ENCODE assay signal across 8 cellular contexts in the genomic region with DNA sequence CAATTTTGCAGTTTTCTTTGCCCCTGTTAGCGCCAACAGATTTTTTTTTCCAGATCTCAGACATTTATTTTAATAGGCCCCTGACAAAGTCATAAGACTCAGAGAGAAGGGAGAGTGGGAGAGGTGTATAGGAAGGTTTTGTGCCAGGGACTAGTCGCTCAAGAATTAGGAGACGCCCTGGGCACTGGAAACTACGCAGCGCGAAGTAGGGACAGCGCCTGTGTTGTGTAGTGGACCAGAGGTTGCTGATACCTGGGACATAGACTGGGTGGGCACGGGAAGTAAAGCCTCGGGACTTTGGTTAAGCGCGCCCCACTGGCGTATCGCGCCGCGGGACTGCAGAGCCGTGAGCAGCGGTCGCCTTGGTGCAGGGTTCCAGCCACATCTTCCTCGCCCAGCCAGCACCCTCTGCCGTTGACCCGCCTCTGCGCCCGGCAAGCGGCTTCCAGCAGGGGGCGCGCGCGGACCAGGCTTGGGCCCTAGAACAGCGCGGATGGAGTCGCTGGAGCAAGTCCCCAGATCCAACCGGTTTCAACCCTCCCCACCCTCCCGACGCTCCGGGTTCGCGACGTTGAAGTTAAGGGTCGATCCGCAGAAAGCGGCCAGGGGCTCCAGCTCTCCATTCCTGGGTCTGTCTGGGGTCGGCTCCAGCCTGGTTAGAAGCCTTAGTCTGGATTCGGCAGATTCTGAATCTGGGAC. TPM values are rescaled to one million over a fixed set of nuclear protein-coding genes. Genes with fewer than 3 reads are reported as not detected.
A peak's percentile ranks its signal among the peaks of the same experiment; 100 is the strongest.
DNase-seq lines count a peak whose midpoint lies in the region; ATAC-seq, FAIRE-seq and TF ChIP-seq lines count a peak whose summit lies in the region.

No MANE protein-coding gene starts in this region.

- no peak overlapping the region for H3K4me3 Mint-ChIP-seq in activated CD8-positive, alpha-beta memory T cell treated with anti-CD3 and anti-CD28 coated beads, Interleukin-2, amount 10 ng/mL, durations not matched to agents 7 days and 5 days

- no peaks in the 10 kb centered on the region for H3K9me3 Mint-ChIP-seq in activated CD8-positive, alpha-beta memory T cell treated with anti-CD3 and anti-CD28 coated beads, Interleukin-2, amount 10 ng/mL, durations not matched to agents 7 days and 5 days (ENCODE audit: low read depth)

- H2BK15ac ChIP-seq in H1 (ENCODE audit: low read length): 0 out of 2 replicates have a peak overlapping the region, but pooled peaks have one; percentile 46

- no peaks in the 10 kb centered on the region for H3K79me2 ChIP-seq in H1 (ENCODE audit: control insufficient read depth in 1 of 2, insufficient read depth in 2 of 2, low read length in 2 of 2)

- no peak overlapping the region for H4K8ac ChIP-seq in H1 (ENCODE audit: extremely low read depth, insufficient read depth, low read length)

- POLR2A ChIA-PET in H1 (lab: Charles Lee; ENCODE audit: partially characterized antibody): interaction anchor here (1.1 to 1.5 kb wide), 2 partner anchors 80 to 180 kb away, joined by 3 to 8 read pairs; no protein-coding TSS in a partner anchor

- 20% methylated on average over 29 of the region's 44 CpGs; no CpG with 5 or more reads in 1 of the 2 experiments for WGBS in H1 (ENCODE audit: extremely low coverage in 1 of 2, insufficient coverage in 1 of 2, insufficient read length in 1 of 2, insufficient replicate concordance in 2 of 2, low coverage in 1 of 2, low lambda C conversion rate in 2 of 2, missing lambda C conversion rate in 1 of 2), 2 experiments

- DNase-seq in DMS114 treated with DMSO at 0.1 percent for 48 hours (lab: John Stamatoyannopoulos, UW; ENCODE audit: unreplicated experiment) (peak; percentile 90), HS-27A (ENCODE audit: low read depth) (peak; percentile 61), NOMO-1 (lab: John Stamatoyannopoulos, UW; ENCODE audit: unreplicated experiment in 2 of 2) (peak; percentile 64 to 79), H1 (ENCODE audit: low read depth in 1 of 2, low spot score in 2 of 2) (peak; percentile 78 to 100), mesenteric fat pad (ENCODE audit: low spot score) (peak; percentile 95)
- DNase-seq in activated CD8-positive, alpha-beta memory T cell treated with anti-CD3 and anti-CD28 coated beads, Interleukin-2, amount 10 ng/mL, durations not matched to agents 7 days and 5 days: peak; percentile 89
- DNase-seq in stimulated activated CD8-positive, alpha-beta memory T cell treated with anti-CD3 and anti-CD28 coated beads, Interleukin-12 subunit alpha, Interleukin-12 subunit beta, amount 100 ng/mL, for 4 hours (ENCODE audit: low read depth): peak; percentile 64

- TF ChIP-seq RAD21 in H1 (IDR thresholded peaks at IDR 0.05 in 1 of 2, conservative IDR thresholded peaks at IDR 0.05 in 1 of 2; ENCODE audit: low read depth in 2 of 2, low read length in 2 of 2): peak; percentile 96 to 99

- H3K4me1 ChIP-seq in H1 (replicated peaks in 1 of 4; ENCODE audit: control insufficient read depth in 3 of 4, insufficient read depth in 4 of 4, low read length in 3 of 4): peaks cover 2 to 55% (median 42%) of the 10 kb centered on the region in 4 experiments

- H2BK120ac ChIP-seq in H1 (replicated peaks; ENCODE audit: low read depth, low read length): no peak overlapping the region

- no peak overlapping the region for H3K23ac ChIP-seq in H1 (ENCODE audit: insufficient read length)

- no peak overlapping the region for H3K4ac ChIP-seq in H1 (replicated peaks; ENCODE audit: insufficient read length, low read depth, low read length)

- TF ChIP-seq EP300 in H1 (IDR thresholded peaks at IDR 0.05; ENCODE audit: borderline replicate concordance in 1 of 2, low read depth in 2 of 2, low read length in 2 of 2): no peak

- peak overlapping the region in 3 of 4 experiments; percentile 26 to 57 (median 36); a peak in 7 of 8 replicates for H3K4me3 ChIP-seq in H1 (ENCODE audit: extremely low read depth in 1 of 4, insufficient read depth in 2 of 4, low read depth in 3 of 4, low read length in 4 of 4)

- TF ChIP-seq POLR2A in H1 (IDR thresholded peaks at IDR 0.05; ENCODE audit: control extremely low read depth in 1 of 2, low read depth in 2 of 2, low read length in 2 of 2): no peak

- no peak overlapping the region for H2BK5ac ChIP-seq in H1 (ENCODE audit: low read depth, low read length)

- H3K27me3 Mint-ChIP-seq in activated CD8-positive, alpha-beta memory T cell treated with anti-CD3 and anti-CD28 coated beads, Interleukin-2, amount 10 ng/mL, durations not matched to agents 7 days and 5 days: peaks cover 81% of the 10 kb centered on the region

- H3K27ac ChIP-seq in H1 (ENCODE audit: low read depth, low read length): no peak overlapping the region

- H3K56ac ChIP-seq in H1 (replicated peaks; ENCODE audit: insufficient read length, low read depth, low read length): no peak overlapping the region

- H3K9me3 ChIP-seq in H1 (ENCODE audit: insufficient read depth in 2 of 2, low read depth in 1 of 2, low read length in 1 of 2): no peaks in the 10 kb centered on the region

- peak; percentile 95 for ATAC-seq in activated CD8-positive, alpha-beta memory T cell treated with anti-CD3 and anti-CD28 coated beads, Interleukin-2, amount 10 ng/mL, durations not matched to agents 7 days and 5 days
- ATAC-seq in HG03135 (IDR thresholded peaks at IDR 0.05; ENCODE audit: unreplicated experiment): no peak

- no peak overlapping the region for H2AK5ac ChIP-seq in H1 (ENCODE audit: low read depth, low read length)

- peak overlapping the region; percentile 57; the same call in 1 of the 2 replicates for H2BK20ac ChIP-seq in H1 (ENCODE audit: low read length)

- H3K18ac ChIP-seq in H1 (ENCODE audit: extremely low read depth, low read length): no peak overlapping the region; the same call in 1 of the 2 replicates

- CTCF ChIA-PET in activated CD8-positive, alpha-beta memory T cell treated with anti-CD3 and anti-CD28 coated beads, Interleukin-2, amount 10 ng/mL, durations not matched to agents 7 days and 5 days (lab: Charles Lee): interaction anchor here (1.0 to 3.3 kb wide), 10 partner anchors 79 to 202 kb away, joined by 3 to 25 read pairs (median 5); no protein-coding TSS in a partner anchor
- CTCF ChIA-PET in H1 (lab: Charles Lee; ENCODE audit: partially characterized antibody): interaction anchor here (0.7 to 4.5 kb wide), 26 partner anchors 14 to 502 kb away, joined by 3 to 65 read pairs (median 5); partner anchors contain the start of gene STRA6

- no peak overlapping the region for H3K27ac Mint-ChIP-seq in activated CD8-positive, alpha-beta memory T cell treated with anti-CD3 and anti-CD28 coated beads, Interleukin-2, amount 10 ng/mL, durations not matched to agents 7 days and 5 days

- H3K79me1 ChIP-seq in H1 (ENCODE audit: low read depth, low read length): no peaks in the 10 kb centered on the region; the same call in 1 of the 2 replicates

- peaks cover 13% of the 10 kb centered on the region for H3K4me1 Mint-ChIP-seq in activated CD8-positive, alpha-beta memory T cell treated with anti-CD3 and anti-CD28 coated beads, Interleukin-2, amount 10 ng/mL, durations not matched to agents 7 days and 5 days

- H3K4me2 ChIP-seq in H1 (ENCODE audit: insufficient read depth in 1 of 2, low read depth in 2 of 2, low read length in 2 of 2): peak overlapping the region; percentile 83 to 86

- peaks cover 49 to 64% (median 57%) of the 10 kb centered on the region in 4 experiments for H3K27me3 ChIP-seq in H1 (replicated peaks in 1 of 4; ENCODE audit: control insufficient read depth in 3 of 4, extremely low read depth in 1 of 4, insufficient read depth in 3 of 4, low read length in 3 of 4)

- H2BK12ac ChIP-seq in H1 (ENCODE audit: low read depth, low read length): no peak overlapping the region; the same call in 1 of the 2 replicates

- H3K36me3 ChIP-seq in H1 (ENCODE audit: control insufficient read depth in 2 of 4, insufficient read depth in 4 of 4, low read length in 3 of 4): no peaks in the 10 kb centered on the region

- H4K5ac ChIP-seq in H1 (ENCODE audit: insufficient read length, low read depth, low read length): no peak overlapping the region

- peaks cover 7 to 11% of the 10 kb centered on the region in 2 experiments for H4K20me1 ChIP-seq in H1 (replicated peaks in 1 of 2; ENCODE audit: control insufficient read depth in 1 of 2, insufficient read depth in 2 of 2, low read length in 2 of 2)

- no peak overlapping the region for H4K91ac ChIP-seq in H1 (replicated peaks; ENCODE audit: insufficient read length, low read length)

- no peak overlapping the region for H3K14ac ChIP-seq in H1 (ENCODE audit: insufficient read length)

- TF ChIP-seq CTCF in H1 (IDR thresholded peaks at IDR 0.05; ENCODE audit: control extremely low read depth in 1 of 3, insufficient read depth in 1 of 3, low read depth in 1 of 3, low read length in 3 of 3): peak in 2 of 3 experiments; percentile 99; a peak in 3 of 4 replicates

- no peak overlapping the region for H3K9ac ChIP-seq in H1 (replicated peaks in 1 of 4; ENCODE audit: extremely low read depth in 1 of 4, low read depth in 3 of 4, low read length in 3 of 4)

- H2AFZ ChIP-seq in H1 (ENCODE audit: low read length): no peak overlapping the region

- H3K23me2 ChIP-seq in H1 (ENCODE audit: low read depth, low read length): peaks cover 17% of the 10 kb centered on the region; the same call in 1 of the 2 replicates

- H3K36me3 Mint-ChIP-seq in activated CD8-positive, alpha-beta memory T cell treated with anti-CD3 and anti-CD28 coated beads, Interleukin-2, amount 10 ng/mL, durations not matched to agents 7 days and 5 days: no peaks in the 10 kb centered on the region

- no peak for FAIRE-seq in H1 (lab: Jason Lieb, UNC)

RNA-seq across cellular contexts. Expression of gene ISLR2, which starts 3.0 kb away (rescaled TPM):
- total RNA-seq in activated CD8-positive, alpha-beta memory T cell treated with anti-CD3 and anti-CD28 coated beads, Interleukin-2, amount 10 ng/mL, durations not matched to agents 7 days and 5 days: under 1 TPM; 0.14 to 0.20 TPM
- 0.23 and 0.58 TPM in 2 replicates for total RNA-seq in H1 (2021; fragmentation: NEBNext Ultra II Directional; extraction: Animal tissue kit (Norgen Biotek cat#: 25700))
- 0.30 and 0.47 TPM in 2 replicates for polyA plus RNA-seq in H1 (2011; rRNA removed)
- 0.26 TPM for polyA plus RNA-seq in H1 (2011; cell fraction: cytosol; rRNA removed)
- polyA plus RNA-seq in H1 (2011; cell fraction: nucleus; rRNA removed): 0.31 TPM
- 0.36 to 1.2 TPM (median 0.37 TPM) in 4 replicates for polyA plus RNA-seq in H1 (2012, experiment 1 of 2)
- 0.18 TPM for polyA plus RNA-seq in H1 (2012, experiment 2 of 2)
- polyA plus RNA-seq in H1 (2013, experiment 1 of 2): 1.2 TPM
- polyA plus RNA-seq in H1 (2013, experiment 2 of 2): 0.81 TPM
- 0.19 and 0.29 TPM in 2 replicates for polyA minus RNA-seq in H1 (2011; rRNA and poly(A)+ RNA removed)
- polyA minus RNA-seq in H1 (2011; cell fraction: cytosol; rRNA and poly(A)+ RNA removed): not detected
- 0.50 TPM for polyA minus RNA-seq in H1 (2011; cell fraction: nucleus; rRNA and poly(A)+ RNA removed)
- total RNA-seq in mesenteric fat pad: 0.61 TPM

RNA-seq across cellular contexts. Expression of gene GOLGA6A, which starts 45.1 kb away (rescaled TPM):
- total RNA-seq in activated CD8-positive, alpha-beta memory T cell treated with anti-CD3 and anti-CD28 coated beads, Interleukin-2, amount 10 ng/mL, durations not matched to agents 7 days and 5 days: not detected
- 0.80 and 3.3 TPM in 2 replicates for total RNA-seq in H1 (2021; fragmentation: NEBNext Ultra II Directional; extraction: Animal tissue kit (Norgen Biotek cat#: 25700))
- 1.0 and 2.1 TPM in 2 replicates for polyA plus RNA-seq in H1 (2011; rRNA removed)
- 1.0 TPM for polyA plus RNA-seq in H1 (2011; cell fraction: cytosol; rRNA removed)
- 3.6 TPM for polyA plus RNA-seq in H1 (2011; cell fraction: nucleus; rRNA removed)
- polyA plus RNA-seq in H1 (2012, experiment 1 of 2): 1.4 to 3.3 TPM (median 2.4 TPM) in 4 replicates
- polyA plus RNA-seq in H1 (2012, experiment 2 of 2): not detected
- 2.3 TPM for polyA plus RNA-seq in H1 (2013, experiment 1 of 2)
- 1.9 TPM for polyA plus RNA-seq in H1 (2013, experiment 2 of 2)
- polyA minus RNA-seq in H1 (2011; rRNA and poly(A)+ RNA removed): 0.51 and 1.7 TPM in 2 replicates
- 2.9 TPM for polyA minus RNA-seq in H1 (2011; cell fraction: cytosol; rRNA and poly(A)+ RNA removed)
- polyA minus RNA-seq in H1 (2011; cell fraction: nucleus; rRNA and poly(A)+ RNA removed): 3.5 TPM
- total RNA-seq in mesenteric fat pad: not detected

RNA-seq across cellular contexts. Expression of gene ISLR, which starts 46.1 kb away (rescaled TPM):
- total RNA-seq in activated CD8-positive, alpha-beta memory T cell treated with anti-CD3 and anti-CD28 coated beads, Interleukin-2, amount 10 ng/mL, durations not matched to agents 7 days and 5 days: not detected
- 0.35 TPM in 1 of 2 replicates, not detected in the other for total RNA-seq in H1 (2021; fragmentation: NEBNext Ultra II Directional; extraction: Animal tissue kit (Norgen Biotek cat#: 25700))
- polyA plus RNA-seq in H1 (2011; rRNA removed): 0.29 and 0.82 TPM in 2 replicates
- 0.27 TPM for polyA plus RNA-seq in H1 (2011; cell fraction: cytosol; rRNA removed)
- polyA plus RNA-seq in H1 (2011; cell fraction: nucleus; rRNA removed): 1.0 TPM
- 0.21 to 0.28 TPM (median 0.27 TPM) in 4 replicates for polyA plus RNA-seq in H1 (2012, experiment 1 of 2)
- 0.35 TPM for polyA plus RNA-seq in H1 (2012, experiment 2 of 2)
- 1.0 TPM for polyA plus RNA-seq in H1 (2013, experiment 1 of 2)
- 0.98 TPM for polyA plus RNA-seq in H1 (2013, experiment 2 of 2)
- polyA minus RNA-seq in H1 (2011; rRNA and poly(A)+ RNA removed): 0.13 and 0.78 TPM in 2 replicates
- polyA minus RNA-seq in H1 (2011; cell fraction: cytosol; rRNA and poly(A)+ RNA removed): not detected
- polyA minus RNA-seq in H1 (2011; cell fraction: nucleus; rRNA and poly(A)+ RNA removed): 0.90 TPM
- 35.5 TPM for total RNA-seq in mesenteric fat pad

Comparison
In these comparisons a context has a peak if more than half of its experiments do, and no peak if none do; other contexts are left out.
1. RNA of gene ISLR, which starts 46.1 kb away (total RNA-seq): 35.5 TPM in mesenteric fat pad (single experiment); 0.35 TPM in H1 and not detected in activated CD8-positive, alpha-beta memory T cell treated with anti-CD3 and anti-CD28 coated beads, Interleukin-2, amount 10 ng/mL, durations not matched to agents 7 days and 5 days; every median in the first group is over 10 times any median in the second.
2. Peak in every context shown above with its lines, with median percentiles within 50 percentile points of each other: DNase-seq.